Comparison of ENCODE assay signal across 8 cellular contexts in genomic region chr14:101731187-101732080, GRCh38. TPM values are rescaled to one million over a fixed set of nuclear protein-coding genes. Genes with fewer than 3 reads are reported as not detected.
DNase-seq lines count a peak whose midpoint lies in the region; FAIRE-seq and TF ChIP-seq lines count a peak whose summit lies in the region.

No MANE protein-coding gene starts in this region.

- H3K4me1 Mint-ChIP-seq in HFFc6 (ENCODE audit: low read depth) (peaks cover 13% of the 10 kb centered on the region), astrocyte (ENCODE audit: low read depth, unreplicated experiment) (peaks cover 9% of the 10 kb centered on the region), immature natural killer cell (peaks cover 64 to 70% of the 10 kb centered on the region in 2 donors)

- H2AFZ ChIP-seq in astrocyte (ENCODE audit: low read depth, low read length) = peak overlapping the region; percentile 68

- H3K79me2 ChIP-seq in astrocyte (ENCODE audit: insufficient read depth, low read length) = no peaks in the 10 kb centered on the region

- no peaks in the 10 kb centered on the region; the same call in 1 of the 2 replicates for H3K9me3 ChIP-seq in ES-I3 (ENCODE audit: control insufficient read depth, insufficient read depth, low read length)
- H3K9me3 ChIP-seq in astrocyte (ENCODE audit: insufficient read depth, low read depth, low read length) = peaks cover 2% of the 10 kb centered on the region

- TF ChIP-seq CTCF in HFFc6 (IDR thresholded peaks at IDR 0.05) = no peak
- no peak for TF ChIP-seq CTCF in astrocyte (IDR thresholded peaks at IDR 0.05; ENCODE audit: insufficient read depth, low read depth, low read length)

- H3K27ac Mint-ChIP-seq in HFFc6 (no peak overlapping the region), astrocyte (ENCODE audit: unreplicated experiment) (no peak overlapping the region), immature natural killer cell (peak overlapping the region; percentile 91 to 99 (median 94))

- no peaks in the 10 kb centered on the region for H4K20me1 ChIP-seq in astrocyte (ENCODE audit: insufficient read depth, low read length)

- DNase-seq in HFFc6 (peak; percentile 58), NCI-H1092 treated with DMSO at 0.1 percent for 48 hours (lab: John Stamatoyannopoulos, UW) (peak; percentile 41), T-helper 1 cell (peak; percentile 58 to 91 (median 70)), astrocyte (ENCODE audit: low read depth) (peak; percentile 75), immature natural killer cell (peak; percentile 72 to 77 (median 73)), cortex of kidney (lab: John Stamatoyannopoulos, UW) (no peak)
- DNase-seq in stimulated activated CD4-positive, alpha-beta T cell treated with anti-CD3 and anti-CD28 coated beads, Interleukin-1b, Interleukin-23, amount 100 ng/mL, for 24 hours (ENCODE audit: low read depth in 4 of 4, low spot score in 1 of 4) = peak; percentile 51 to 87 (median 68)

- H3K36me3 Mint-ChIP-seq in HFFc6 (ENCODE audit: low read depth) = peaks cover 5% of the 10 kb centered on the region
- peaks cover 2% of the 10 kb centered on the region for H3K36me3 Mint-ChIP-seq in astrocyte (ENCODE audit: low read depth, unreplicated experiment)
- H3K36me3 Mint-ChIP-seq in immature natural killer cell = peaks cover 0 to 8% (median 3%) of the 10 kb centered on the region in 3 donors

- H3K27ac ChIP-seq in astrocyte (ENCODE audit: low read depth, low read length) = no peak overlapping the region

- no peak overlapping the region for H3K4me3 ChIP-seq in astrocyte (ENCODE audit: insufficient read depth, low read depth, low read length)

- H3K4me1 ChIP-seq in ES-I3 (ENCODE audit: insufficient read depth, low read length) = peaks cover 24% of the 10 kb centered on the region
- peaks cover 13% of the 10 kb centered on the region for H3K4me1 ChIP-seq in astrocyte (ENCODE audit: insufficient read depth, low read length)

- H3K4me2 ChIP-seq in astrocyte (ENCODE audit: low read length) = peak overlapping the region; percentile 73

- H3K9ac ChIP-seq in ES-I3 (ENCODE audit: low read depth, low read length) (peak overlapping the region; percentile 54), astrocyte (ENCODE audit: low read length) (no peak overlapping the region)

- H3K4me3 Mint-ChIP-seq in HFFc6 (peak overlapping the region; percentile 58; the same call in 1 of the 2 replicates), astrocyte (ENCODE audit: unreplicated experiment) (no peak overlapping the region), immature natural killer cell (peak overlapping the region; percentile 74 to 84 (median 80))

- H3K36me3 ChIP-seq in ES-I3 (ENCODE audit: insufficient read depth, low read length) (no peaks in the 10 kb centered on the region), astrocyte (ENCODE audit: insufficient read depth, low read length) (no peaks in the 10 kb centered on the region)

- H3K9me3 Mint-ChIP-seq in HFFc6 = peaks cover 11% of the 10 kb centered on the region
- peaks cover 3% of the 10 kb centered on the region for H3K9me3 Mint-ChIP-seq in astrocyte (ENCODE audit: unreplicated experiment)
- H3K9me3 Mint-ChIP-seq in immature natural killer cell = no peaks in the 10 kb centered on the region

- no peak for FAIRE-seq in astrocyte (lab: Jason Lieb, UNC)

- no peaks in the 10 kb centered on the region for H3K27me3 ChIP-seq in astrocyte (ENCODE audit: insufficient read depth, low read length)

- peaks cover 39% of the 10 kb centered on the region for H3K27me3 Mint-ChIP-seq in HFFc6 (ENCODE audit: insufficient read depth)
- peaks cover 6% of the 10 kb centered on the region for H3K27me3 Mint-ChIP-seq in astrocyte (ENCODE audit: low read depth, unreplicated experiment)
- peaks cover 9 to 14% (median 13%) of the 10 kb centered on the region in 3 donors for H3K27me3 Mint-ChIP-seq in immature natural killer cell (ENCODE audit: low read depth in 3 of 3)

RNA-seq across cellular contexts. Expression of gene PPP2R5C, which starts 30.1 kb away (rescaled TPM):
- total RNA-seq in HFFc6 (2021; fragmentation: NEBNext Ultra II Directional; extraction: Animal tissue kit (Norgen Biotek cat#: 25700)) = 100 to 1,000 TPM; 108 to 128 (median 122) TPM
- total RNA-seq in astrocyte = 98.7 and 102 TPM in 2 replicates
- 100 to 1,000 TPM; 214 to 250 (median 236) TPM for polyA plus RNA-seq in immature natural killer cell

Comparison
In these comparisons a context has a peak if more than half of its experiments do, and no peak if none do; other contexts are left out.
1. H3K27ac Mint-ChIP-seq: peak in immature natural killer cell (6 of 6); none in HFFc6 (single experiment) and astrocyte (single experiment).